ENCODE assay signal across 1 cellular context in genomic region chr6:130622142-130622541, GRCh38.
TF ChIP-seq lines count a peak whose summit lies in the region.

No MANE protein-coding gene starts in this region.

TF ChIP-seq in HepG2, 621 proteins besides CTCF, POLR2A, EP300 and RAD21 (continued from another document):
- no peak for TF ChIP-seq AKNA (CRISPR knock-in tag; IDR thresholded peaks at IDR 0.05; ENCODE audit: borderline replicate concordance)
- no peak for TF ChIP-seq ATF1 (CRISPR knock-in tag; IDR thresholded peaks at IDR 0.05)
- no peak for TF ChIP-seq ZNF776 (CRISPR knock-in tag; IDR thresholded peaks at IDR 0.05)
